ENCODE assay signal across 9 cellular contexts in genomic region chr10:102540023-102540422, GRCh38. TPM values are rescaled to one million over a fixed set of nuclear protein-coding genes. Genes with fewer than 3 reads are reported as not detected.
A peak's percentile ranks its signal among the peaks of the same experiment; 100 is the strongest.
DNase-seq lines count a peak whose midpoint lies in the region; ATAC-seq and TF ChIP-seq lines count a peak whose summit lies in the region.
"Had no signal": no experiment of that assay in that cellular context is flagged by ENCODE, and none has a peak within 500 bp of the region (broad histone marks: within the 10 kb centered on the region; RNA-seq: fewer than 3 reads in every experiment).

No MANE protein-coding gene starts in this region.

- in situ Hi-C loops in astrocyte of the spinal cord (cut with HindIII; ENCODE audit: low sequenced_read_pairs) = no loop called here

- intact Hi-C loops in psoas muscle (cut with DNase I) = no loop called here

- no peaks in the 10 kb centered on the region for H3K4me1 ChIP-seq in psoas muscle

- no peaks in the 10 kb centered on the region for H3K36me3 ChIP-seq in psoas muscle (ENCODE audit: insufficient read depth in 1 of 2, low read depth in 1 of 2)

- H3K9me3 ChIP-seq in psoas muscle = no peaks in the 10 kb centered on the region

- peak; percentile 34 for DNase-seq in AG08395 (ENCODE audit: low spot score)
- DNase-seq in HT-29 (ENCODE audit: low spot score) = peak; percentile 52
- peak; percentile 10 for DNase-seq in astrocyte of the spinal cord (ENCODE audit: low read depth, low spot score)
- DNase-seq in psoas muscle = no peak
- no peak for DNase-seq in activated CD8-positive, alpha-beta memory T cell treated with anti-CD3 and anti-CD28 coated beads, Interleukin-2, amount 50 U/mL, for 4 hours
- DNase-seq in stimulated activated CD4-positive, alpha-beta T cell treated with anti-CD3 and anti-CD28 coated beads, Interleukin-2, amount 100 ng/mL, for 24 hours = no peak
- no peak for DNase-seq in activated CD4-positive, alpha-beta T cell treated with anti-CD3 and anti-CD28 coated beads for 1 hour

- TF ChIP-seq CTCF in astrocyte of the spinal cord (IDR thresholded peaks at IDR 0.05; ENCODE audit: low read depth, low read length) = peak; percentile 45
- TF ChIP-seq CTCF in psoas muscle (IDR thresholded peaks at IDR 0.05) = peak; percentile 28

- no peak overlapping the region for H3K27ac ChIP-seq in psoas muscle
- H3K27ac ChIP-seq: HL-60 had no signal

- peak; percentile 62 for ATAC-seq in GM18517 (IDR thresholded peaks at IDR 0.05; ENCODE audit: unreplicated experiment)
- ATAC-seq in psoas muscle = peak in 3 of 4 donors; percentile 50 to 64 (median 62)

- H3K4me3 ChIP-seq in astrocyte of the spinal cord (ENCODE audit: low read depth, low read length) (no peak overlapping the region), psoas muscle (no peak overlapping the region)

- 68 to 92% (median 72%) methylated on average over 1 of the region's 1 CpG for WGBS in psoas muscle, 3 donors

- no peaks in the 10 kb centered on the region for H3K27me3 ChIP-seq in psoas muscle (ENCODE audit: insufficient read depth in 3 of 3, low read length in 2 of 3)

RNA-seq across cellular contexts. Expression of gene SUFU, which starts 36.3 kb away (rescaled TPM):
- 1.8 and 2.0 TPM in 2 replicates for total RNA-seq in HT-29 (2014; rRNA removed; shearing (Covaris generic))
- total RNA-seq in psoas muscle = 1 to 10 TPM; 4.8 to 6.8 (median 5.5) TPM
- polyA plus RNA-seq in psoas muscle = 1 to 10 TPM; 2.1 to 6.3 (median 2.2) TPM

RNA-seq across cellular contexts. Expression of gene ACTR1A, which starts 37.5 kb away (rescaled TPM):
- total RNA-seq in HT-29 (2014; rRNA removed; shearing (Covaris generic)) = 65.8 and 66.2 TPM in 2 replicates
- total RNA-seq in psoas muscle = 100 to 1,000 TPM; 119 to 188 (median 148) TPM
- 100 to 1,000 TPM in 2 of 3 donors, 10 to 100 TPM in 1; 76.2 to 181 (median 101) TPM for polyA plus RNA-seq in psoas muscle

Comparison
In these comparisons a context has a peak if more than half of its experiments do, and no peak if none do; other contexts are left out.
1. DNase-seq: peak in AG08395 (single experiment), HT-29 (single experiment) and astrocyte of the spinal cord (single experiment); none in psoas muscle (0 of 2), activated CD8-positive, alpha-beta memory T cell treated with anti-CD3 and anti-CD28 coated beads, Interleukin-2, amount 50 U/mL, for 4 hours (single experiment), stimulated activated CD4-positive, alpha-beta T cell treated with anti-CD3 and anti-CD28 coated beads, Interleukin-2, amount 100 ng/mL, for 24 hours (0 of 2) and activated CD4-positive, alpha-beta T cell treated with anti-CD3 and anti-CD28 coated beads for 1 hour (single experiment).